25 cellular contexts compared by ENCODE assay signal in genomic region chr3:10389341-10389740, GRCh38.
A peak's percentile ranks its signal among the peaks of the same experiment; 100 is the strongest.
DNase-seq lines count a peak whose midpoint lies in the region; ATAC-seq and TF ChIP-seq lines count a peak whose summit lies in the region.
"Had no signal": no experiment of that assay in that cellular context is flagged by ENCODE, and none has a peak within 500 bp of the region (broad histone marks: within the 10 kb centered on the region; RNA-seq: fewer than 3 reads in every experiment).

No MANE protein-coding gene starts in this region.

- peaks cover 0 to 35% of the 10 kb centered on the region in 2 donors for H3K9me3 Mint-ChIP-seq in stimulated activated naive CD8-positive, alpha-beta T cell treated with anti-CD3 and anti-CD28 coated beads, Interleukin-15, amount 100 ng/mL, for 72 hours
- H3K9me3 Mint-ChIP-seq in central memory CD8-positive, alpha-beta T cell, result no peaks in the 10 kb centered on the region
- H3K9me3 Mint-ChIP-seq: T-helper 2 cell treated with Interferon-gamma antibody and Interleukin-4, amounts not matched to agents 5 μg/mL and 100 μg/mL, for 36 hours had no signal

- no peaks in the 10 kb centered on the region for H4K20me1 ChIP-seq in Karpas-422 (ENCODE audit: insufficient read depth, low read depth, low read length)

- H2AFZ ChIP-seq in Karpas-422 (ENCODE audit: low read length), result no peak overlapping the region

- H3K27ac ChIP-seq in Karpas-422 (ENCODE audit: low read length) (peak overlapping the region; percentile 92), ascending aorta (no peak overlapping the region)
- H3K27ac ChIP-seq: body of pancreas, esophagus muscularis mucosa, gastrocnemius medialis, HL-60, sigmoid colon, testis, uterus, VCaP had no signal

- intact Hi-C loops in ascending aorta (cut with DNase I), result no loop called here

- H3K4me3 Mint-ChIP-seq in stimulated activated naive CD8-positive, alpha-beta T cell treated with anti-CD3 and anti-CD28 coated beads, Interleukin-15, amount 100 ng/mL, for 72 hours, result no peak overlapping the region
- no peak overlapping the region for H3K4me3 Mint-ChIP-seq in central memory CD8-positive, alpha-beta T cell
- H3K4me3 Mint-ChIP-seq: T-helper 2 cell treated with Interferon-gamma antibody and Interleukin-4, amounts not matched to agents 5 μg/mL and 100 μg/mL, for 36 hours had no signal

- H3K36me3 ChIP-seq in Karpas-422 (ENCODE audit: insufficient read depth, low read length) (no peaks in the 10 kb centered on the region), ascending aorta (no peaks in the 10 kb centered on the region)
- H3K36me3 ChIP-seq: esophagus muscularis mucosa, gastrocnemius medialis, sigmoid colon, uterus had no signal

- in situ Hi-C loops in KBM-7 (cut with MboI; ENCODE audit: low pct_unique_long_range_greater_than_20kb, low sequenced_read_pairs), result no loop called here

- H3K9me2 ChIP-seq in Karpas-422 (replicated peaks; ENCODE audit: insufficient read depth, low read length), result no peaks in the 10 kb centered on the region

- peaks cover 3% of the 10 kb centered on the region for H3K36me3 Mint-ChIP-seq in central memory CD8-positive, alpha-beta T cell (ENCODE audit: insufficient read depth)

- H3K4me1 ChIP-seq in Karpas-422 (ENCODE audit: low read length), result peaks cover 66% of the 10 kb centered on the region
- no peaks in the 10 kb centered on the region for H3K4me1 ChIP-seq in ascending aorta
- H3K4me1 ChIP-seq: body of pancreas, esophagus muscularis mucosa, sigmoid colon, testis, uterus had no signal

- peak; percentile 59 for ATAC-seq in stimulated activated naive CD8-positive, alpha-beta T cell treated with anti-CD3 and anti-CD28 coated beads, Interleukin-15, Interleukin-2, amounts not matched to agents 100 U/mL and 50 U/mL, for 24 hours
- ATAC-seq in stimulated activated naive CD8-positive, alpha-beta T cell treated with anti-CD3 and anti-CD28 coated beads, Interleukin-15, amount 100 ng/mL, for 72 hours, result no peak
- no peak for ATAC-seq in central memory CD8-positive, alpha-beta T cell (replicated peaks; ENCODE audit: extremely low read depth, poor library complexity, severe bottlenecking)
- ATAC-seq: body of pancreas, gastrocnemius medialis, HepG2 had no signal

- H3K4me1 Mint-ChIP-seq in stimulated activated naive CD8-positive, alpha-beta T cell treated with anti-CD3 and anti-CD28 coated beads, Interleukin-15, amount 100 ng/mL, for 72 hours, result peaks cover 29% of the 10 kb centered on the region
- peaks cover 63% of the 10 kb centered on the region for H3K4me1 Mint-ChIP-seq in central memory CD8-positive, alpha-beta T cell

- H3K9me3 ChIP-seq in Karpas-422 (ENCODE audit: low read length) (no peaks in the 10 kb centered on the region), ascending aorta (peaks cover 3 to 11% of the 10 kb centered on the region in 2 donors)
- H3K9me3 ChIP-seq: body of pancreas, gastrocnemius medialis, testis had no signal

- TF ChIP-seq CTCF in ascending aorta (IDR thresholded peaks at IDR 0.05), result no peak

- H3K4me3 ChIP-seq in Karpas-422 (ENCODE audit: low read length) (no peak overlapping the region), ascending aorta (no peak overlapping the region)
- H3K4me3 ChIP-seq: body of pancreas, esophagus muscularis mucosa, gastrocnemius medialis, mucosa of descending colon, sigmoid colon, testis, uterus had no signal

- DNase-seq in stimulated activated naive CD8-positive, alpha-beta T cell treated with anti-CD3 and anti-CD28 coated beads, Interleukin-15, Interleukin-2, amounts not matched to agents 100 U/mL and 50 U/mL, for 24 hours, result no peak
- DNase-seq in stimulated activated naive CD8-positive, alpha-beta T cell treated with anti-CD3 and anti-CD28 coated beads, Interleukin-15, amount 100 ng/mL, for 72 hours, result no peak
- peak; percentile 76 for DNase-seq in Karpas-422
- DNase-seq in central memory CD8-positive, alpha-beta T cell (ENCODE audit: low spot score in 2 of 2), result no peak
- DNase-seq in GM03348 (ENCODE audit: low spot score), result no peak
- DNase-seq in KBM-7, result no peak
- DNase-seq in ascending aorta (ENCODE audit: low spot score in 2 of 2), result no peak
- DNase-seq: DMS79 treated with DMSO at 0.1 percent for 48 hours; effector CD8-positive, alpha-beta T cell; gastrocnemius medialis; GOT3; hypothalamus; NCI-H146; NCI-H524; posterior cingulate gyrus; sigmoid colon; testis; uterus had no signal

- no peaks in the 10 kb centered on the region for H3K79me2 ChIP-seq in Karpas-422 (ENCODE audit: low read length)

- no peaks in the 10 kb centered on the region for H3K27me3 Mint-ChIP-seq in stimulated activated naive CD8-positive, alpha-beta T cell treated with anti-CD3 and anti-CD28 coated beads, Interleukin-15, amount 100 ng/mL, for 72 hours
- no peaks in the 10 kb centered on the region for H3K27me3 Mint-ChIP-seq in central memory CD8-positive, alpha-beta T cell

- no peak overlapping the region for H3K27ac Mint-ChIP-seq in stimulated activated naive CD8-positive, alpha-beta T cell treated with anti-CD3 and anti-CD28 coated beads, Interleukin-15, amount 100 ng/mL, for 72 hours
- peak overlapping the region; percentile 42 for H3K27ac Mint-ChIP-seq in central memory CD8-positive, alpha-beta T cell (ENCODE audit: low read depth)
- H3K27ac Mint-ChIP-seq: T-helper 2 cell treated with Interferon-gamma antibody and Interleukin-4, amounts not matched to agents 5 μg/mL and 100 μg/mL, for 36 hours had no signal

- no peaks in the 10 kb centered on the region for H3K27me3 ChIP-seq in Karpas-422 (ENCODE audit: low read length)
- H3K27me3 ChIP-seq in ascending aorta, result no peaks in the 10 kb centered on the region
- H3K27me3 ChIP-seq: body of pancreas, gastrocnemius medialis, sigmoid colon, testis, uterus had no signal

- H3K9ac ChIP-seq in Karpas-422 (ENCODE audit: low read length), result peak overlapping the region; percentile 63; the same call in 1 of the 2 replicates

- H3K4me2 ChIP-seq in Karpas-422 (ENCODE audit: low read depth, low read length, poor library complexity, severe bottlenecking), result peak overlapping the region; percentile 71
